In genomic region chr9:72473474-72474241, GRCh38 we compare ENCODE assay signal across 8 cellular contexts. TPM values are rescaled to one million over a fixed set of nuclear protein-coding genes. Genes with fewer than 3 reads are reported as not detected.
DNase-seq lines count a peak whose midpoint lies in the region; ATAC-seq lines count a peak whose summit lies in the region.

No MANE protein-coding gene starts in this region.

- H3K4me3 Mint-ChIP-seq in activated CD4-positive, alpha-beta T cell treated with anti-CD3 and anti-CD28 coated beads, Interleukin-2, amount 10 ng/mL, durations not matched to agents 24 days and 14 days: peak overlapping the region; percentile 42
- H3K4me3 Mint-ChIP-seq in activated CD8-positive, alpha-beta T cell treated with anti-CD3 and anti-CD28 coated beads, Interleukin-2, amount 10 ng/mL, durations not matched to agents 7 days and 5 days: no peak overlapping the region
- H3K4me3 Mint-ChIP-seq in stimulated activated memory B cell treated with anti-CD40 and anti-IgM and Interleukin-4, amounts not matched to agents 10 μg/mL and 1 μg/mL and 100 μg/mL, for 72 hours: peak overlapping the region; percentile 9

- POLR2A ChIA-PET in activated CD8-positive, alpha-beta T cell treated with anti-CD3 and anti-CD28 coated beads, Interleukin-2, amount 10 ng/mL, durations not matched to agents 7 days and 5 days (lab: Charles Lee): no interaction called here

- peak; percentile 94 for ATAC-seq in HG02870 (IDR thresholded peaks at IDR 0.05; ENCODE audit: unreplicated experiment)
- no peak for ATAC-seq in activated CD8-positive, alpha-beta T cell treated with anti-CD3 and anti-CD28 coated beads, Interleukin-2, amount 10 ng/mL, durations not matched to agents 7 days and 5 days
- ATAC-seq in stimulated activated memory B cell treated with anti-CD40 and anti-IgM and Interleukin-4, amounts not matched to agents 10 μg/mL and 1 μg/mL and 100 μg/mL, for 72 hours: peak; percentile 91

- intact Hi-C loops in activated CD4-positive, alpha-beta T cell treated with anti-CD3 and anti-CD28 coated beads, Interleukin-2, amount 10 ng/mL, durations not matched to agents 24 days and 14 days (cut with micrococcal nuclease): loop anchor here (1.0 to 2.0 kb wide), 5 partner anchors 29 to 109 kb away; partner anchors contain the start of gene ZFAND5

- DNase-seq in activated CD4-positive, alpha-beta T cell treated with anti-CD3 and anti-CD28 coated beads, Interleukin-2, amount 10 ng/mL, durations not matched to agents 24 days and 14 days: no peak
- DNase-seq in activated CD4-positive, alpha-beta T cell treated with anti-CD3 and anti-CD28 coated beads, Interleukin-2, amount 50 U/mL, for 4 hours: no peak
- no peak for DNase-seq in activated CD8-positive, alpha-beta T cell treated with anti-CD3 and anti-CD28 coated beads, Interleukin-2, amount 10 ng/mL, durations not matched to agents 7 days and 5 days
- no peak for DNase-seq in RPMI8226
- DNase-seq in Kasumi-1 (lab: John Stamatoyannopoulos, UW): no peak
- no peak for DNase-seq in KBM-7

- peak overlapping the region; percentile 83 for H3K27ac Mint-ChIP-seq in activated CD4-positive, alpha-beta T cell treated with anti-CD3 and anti-CD28 coated beads, Interleukin-2, amount 10 ng/mL, durations not matched to agents 24 days and 14 days
- H3K27ac Mint-ChIP-seq in activated CD8-positive, alpha-beta T cell treated with anti-CD3 and anti-CD28 coated beads, Interleukin-2, amount 10 ng/mL, durations not matched to agents 7 days and 5 days: peak overlapping the region; percentile 1
- peak overlapping the region; percentile 62 for H3K27ac Mint-ChIP-seq in stimulated activated memory B cell treated with anti-CD40 and anti-IgM and Interleukin-4, amounts not matched to agents 10 μg/mL and 1 μg/mL and 100 μg/mL, for 72 hours

- in situ Hi-C loops in KBM-7 (cut with MboI; ENCODE audit: low pct_unique_long_range_greater_than_20kb, low sequenced_read_pairs): no loop called here

- H3K36me3 Mint-ChIP-seq in activated CD4-positive, alpha-beta T cell treated with anti-CD3 and anti-CD28 coated beads, Interleukin-2, amount 10 ng/mL, durations not matched to agents 24 days and 14 days (ENCODE audit: low read depth): peaks cover 2% of the 10 kb centered on the region
- H3K36me3 Mint-ChIP-seq in activated CD8-positive, alpha-beta T cell treated with anti-CD3 and anti-CD28 coated beads, Interleukin-2, amount 10 ng/mL, durations not matched to agents 7 days and 5 days (ENCODE audit: low read depth): no peaks in the 10 kb centered on the region
- no peaks in the 10 kb centered on the region for H3K36me3 Mint-ChIP-seq in stimulated activated memory B cell treated with anti-CD40 and anti-IgM and Interleukin-4, amounts not matched to agents 10 μg/mL and 1 μg/mL and 100 μg/mL, for 72 hours

- CTCF ChIA-PET in activated CD8-positive, alpha-beta T cell treated with anti-CD3 and anti-CD28 coated beads, Interleukin-2, amount 10 ng/mL, durations not matched to agents 7 days and 5 days (lab: Charles Lee): interaction anchor here (1.1 to 2.1 kb wide), 3 partner anchors 9 to 116 kb away, joined by 3 to 6 read pairs (median 3); no protein-coding TSS in a partner anchor

- no peaks in the 10 kb centered on the region for H3K27me3 Mint-ChIP-seq in activated CD4-positive, alpha-beta T cell treated with anti-CD3 and anti-CD28 coated beads, Interleukin-2, amount 10 ng/mL, durations not matched to agents 24 days and 14 days
- no peaks in the 10 kb centered on the region for H3K27me3 Mint-ChIP-seq in activated CD8-positive, alpha-beta T cell treated with anti-CD3 and anti-CD28 coated beads, Interleukin-2, amount 10 ng/mL, durations not matched to agents 7 days and 5 days (ENCODE audit: low read depth)
- H3K27me3 Mint-ChIP-seq in stimulated activated memory B cell treated with anti-CD40 and anti-IgM and Interleukin-4, amounts not matched to agents 10 μg/mL and 1 μg/mL and 100 μg/mL, for 72 hours: no peaks in the 10 kb centered on the region

- H3K4me1 Mint-ChIP-seq in activated CD4-positive, alpha-beta T cell treated with anti-CD3 and anti-CD28 coated beads, Interleukin-2, amount 10 ng/mL, durations not matched to agents 24 days and 14 days: peaks cover 39% of the 10 kb centered on the region
- peaks cover 32% of the 10 kb centered on the region for H3K4me1 Mint-ChIP-seq in activated CD8-positive, alpha-beta T cell treated with anti-CD3 and anti-CD28 coated beads, Interleukin-2, amount 10 ng/mL, durations not matched to agents 7 days and 5 days (ENCODE audit: low read depth)
- peaks cover 20% of the 10 kb centered on the region for H3K4me1 Mint-ChIP-seq in stimulated activated memory B cell treated with anti-CD40 and anti-IgM and Interleukin-4, amounts not matched to agents 10 μg/mL and 1 μg/mL and 100 μg/mL, for 72 hours

- H3K9me3 Mint-ChIP-seq in activated CD4-positive, alpha-beta T cell treated with anti-CD3 and anti-CD28 coated beads, Interleukin-2, amount 10 ng/mL, durations not matched to agents 24 days and 14 days: peaks cover 13% of the 10 kb centered on the region
- no peaks in the 10 kb centered on the region for H3K9me3 Mint-ChIP-seq in activated CD8-positive, alpha-beta T cell treated with anti-CD3 and anti-CD28 coated beads, Interleukin-2, amount 10 ng/mL, durations not matched to agents 7 days and 5 days (ENCODE audit: insufficient read depth)
- no peaks in the 10 kb centered on the region for H3K9me3 Mint-ChIP-seq in stimulated activated memory B cell treated with anti-CD40 and anti-IgM and Interleukin-4, amounts not matched to agents 10 μg/mL and 1 μg/mL and 100 μg/mL, for 72 hours

RNA-seq across cellular contexts. Expression of gene TMC1, which starts 47.8 kb away (rescaled TPM):
- total RNA-seq in activated CD4-positive, alpha-beta T cell treated with anti-CD3 and anti-CD28 coated beads, Interleukin-2, amount 10 ng/mL, durations not matched to agents 24 days and 14 days: not detected in 2 replicates
- not detected for total RNA-seq in activated CD8-positive, alpha-beta T cell treated with anti-CD3 and anti-CD28 coated beads, Interleukin-2, amount 10 ng/mL, durations not matched to agents 7 days and 5 days

Comparison
In these comparisons a context has a peak if more than half of its experiments do, and no peak if none do; other contexts are left out.
1. H3K27ac Mint-ChIP-seq: peak in every context shown above with its lines; median percentile 83 in activated CD4-positive, alpha-beta T cell treated with anti-CD3 and anti-CD28 coated beads, Interleukin-2, amount 10 ng/mL, durations not matched to agents 24 days and 14 days; 62 in stimulated activated memory B cell treated with anti-CD40 and anti-IgM and Interleukin-4, amounts not matched to agents 10 μg/mL and 1 μg/mL and 100 μg/mL, for 72 hours; 1 in activated CD8-positive, alpha-beta T cell treated with anti-CD3 and anti-CD28 coated beads, Interleukin-2, amount 10 ng/mL, durations not matched to agents 7 days and 5 days.